8 cellular contexts compared by ENCODE assay signal in genomic region chr20:46689754-46690085, GRCh38. TPM values are rescaled to one million over a fixed set of nuclear protein-coding genes. Genes with fewer than 3 reads are reported as not detected.
DNase-seq lines count a peak whose midpoint lies in the region; ATAC-seq, FAIRE-seq and TF ChIP-seq lines count a peak whose summit lies in the region.

No MANE protein-coding gene starts in this region.

- CTCF ChIA-PET in K562 (lab: Yijun Ruan, JAX; ENCODE audit: low intra/inter-chr PET ratio): no interaction called here

- H3K9me3 Mint-ChIP-seq in memory B cell: no peaks in the 10 kb centered on the region

- ATAC-seq in heart left ventricle (no peak), left cardiac atrium (no peak), K562 (no peak), memory B cell (ENCODE audit: low read depth) (no peak), HG02798 (IDR thresholded peaks at IDR 0.05; ENCODE audit: poor library complexity, unreplicated experiment) (no peak), GM18505 (IDR thresholded peaks at IDR 0.05; ENCODE audit: unreplicated experiment) (no peak)

- no peak for TF ChIP-seq RAD21 in K562 (CRISPR knock-in tag; conservative IDR thresholded peaks at IDR 0.05 in 1 of 2, IDR thresholded peaks at IDR 0.05 in 1 of 2)

- no peaks in the 10 kb centered on the region for H3K9me1 ChIP-seq in K562 (ENCODE audit: control insufficient read depth, insufficient read depth, low read length)

- no peak for FAIRE-seq in K562 (lab: Jason Lieb, UNC)

- H3K9me3 ChIP-seq in heart left ventricle: peaks cover 0 to 3% (median 0%) of the 10 kb centered on the region in 12 donors
- H3K9me3 ChIP-seq in K562 (replicated peaks; ENCODE audit: control insufficient read depth, insufficient read depth, low read depth, low read length): no peaks in the 10 kb centered on the region

- DNase-seq in heart left ventricle (no peak), left cardiac atrium (no peak), K562 (ENCODE audit: extremely low read depth in 1 of 4, low spot score in 3 of 4) (no peak), memory B cell (ENCODE audit: low spot score in 2 of 2) (no peak), NCI-H1930 (lab: John Stamatoyannopoulos, UW) (no peak)

- no TSS peak for BruUV-seq in K562 (replicated peaks; lab: Mats Ljungman, UMichigan)

- POLR2A ChIA-PET in K562 (lab: Yijun Ruan, JAX): interaction anchor here (0.6 to 1.5 kb wide), 8 partner anchors 18 to 1343 kb away, joined by 3 to 7 read pairs (median 3); no protein-coding TSS in a partner anchor

- H3K27me3 ChIP-seq in heart left ventricle (no peaks in the 10 kb centered on the region), K562 (ENCODE audit: control insufficient read depth in 2 of 2, insufficient read depth in 2 of 2, low read length in 2 of 2) (no peaks in the 10 kb centered on the region)

- H3K4me3 Mint-ChIP-seq in memory B cell: peak overlapping the region; percentile 97

- TF ChIP-seq EP300 in K562 (IDR thresholded peaks at IDR 0.05; ENCODE audit: low read length): no peak

- peak overlapping the region; percentile 75 for H2AFZ ChIP-seq in K562 (ENCODE audit: low read depth, low read length)

- H3K27ac Mint-ChIP-seq in memory B cell: peak overlapping the region; percentile 90

- H3K27ac ChIP-seq in heart left ventricle: peak overlapping the region; percentile 75 to 98 (median 92)
- peak overlapping the region; percentile 91 for H3K27ac ChIP-seq in K562 (ENCODE audit: extremely low read depth, low read depth, low read length)
- peak overlapping the region; percentile 75 for H3K27ac ChIP-seq in urinary bladder (ENCODE audit: low read depth)

- peaks cover 32% of the 10 kb centered on the region for H3K4me1 Mint-ChIP-seq in memory B cell

- H3K9ac ChIP-seq in K562 (ENCODE audit: insufficient read depth in 1 of 2, low read depth in 2 of 2, low read length in 2 of 2): peak overlapping the region in 1 of 2 experiments; percentile 87; a peak in 2 of 4 replicates

- H3K4me1 ChIP-seq in heart left ventricle (peaks cover 0 to 36% (median 20%) of the 10 kb centered on the region in 12 donors), K562 (replicated peaks in 1 of 2; ENCODE audit: control insufficient read depth in 2 of 2, insufficient read depth in 2 of 2, low read length in 2 of 2) (peaks cover 5 to 33% of the 10 kb centered on the region in 2 experiments; a peak in 4 of 5 replicates), urinary bladder (ENCODE audit: insufficient read depth) (peaks cover 4% of the 10 kb centered on the region)

- intact Hi-C loops in heart left ventricle (cut with DNase I) (loop anchor here in 3 of 10 donors (2.0 to 10.0 kb wide), 4 partner anchors 117 to 555 kb away; partner anchors contain the start of gene ZNF334 (in 1 of the 3)), left cardiac atrium (cut with DNase I) (no loop called here), K562 (cut with micrococcal nuclease) (no loop called here)

- no peaks in the 10 kb centered on the region for H3K27me3 Mint-ChIP-seq in memory B cell

- H3K79me2 ChIP-seq in K562 (ENCODE audit: control insufficient read depth, insufficient read depth, low read length): peaks cover 43% of the 10 kb centered on the region

- WGBS in heart left ventricle, 4 donors: 0 to 1% (median 1%) methylated on average over 12 of the region's 12 CpGs
- 0% methylated on average over 12 of the region's 12 CpGs for WGBS in K562 (ENCODE audit: insufficient coverage, low coverage, missing lambda C conversion rate)
- WGBS in urinary bladder: under 1% methylated on average over 12 of the region's 12 CpGs

- H3K36me3 ChIP-seq in heart left ventricle (peaks cover 0 to 23% (median 11%) of the 10 kb centered on the region in 9 donors), K562 (ENCODE audit: control insufficient read depth, insufficient read depth, low read length) (peaks cover 21% of the 10 kb centered on the region), urinary bladder (ENCODE audit: insufficient read depth) (no peaks in the 10 kb centered on the region)

- in situ Hi-C loops in K562 (cut with MboI): no loop called here

- no peak for TF ChIP-seq CTCF in heart left ventricle (IDR thresholded peaks at IDR 0.05)
- no peak for TF ChIP-seq CTCF in K562 (IDR thresholded peaks at IDR 0.05 in 2 of 3, conservative IDR thresholded peaks at IDR 0.05 in 1 of 3; ENCODE audit: insufficient read depth in 2 of 3, low read depth in 1 of 3, low read length in 3 of 3)

- H4K20me1 ChIP-seq in K562 (replicated peaks; ENCODE audit: control insufficient read depth, insufficient read depth, low read length): 0 out of 2 replicates have a peak, but pooled peaks cover 3% of the 10 kb centered on the region

- peak overlapping the region; percentile 87 for H3K4me2 ChIP-seq in K562 (ENCODE audit: insufficient read depth, low read length)

- TF ChIP-seq POLR2A in heart left ventricle (IDR thresholded peaks at IDR 0.05) (no peak), K562 (conservative IDR thresholded peaks at IDR 0.05) (peak; percentile 83), GM18505 (IDR thresholded peaks at IDR 0.05; ENCODE audit: borderline replicate concordance, extremely low read depth, insufficient read depth, insufficient read length) (no peak)

- H3K36me3 Mint-ChIP-seq in memory B cell: peaks cover 10% of the 10 kb centered on the region

- peak overlapping the region in 11 of 12 donors; percentile 63 to 92 (median 75) for H3K4me3 ChIP-seq in heart left ventricle
- H3K4me3 ChIP-seq in K562: peak overlapping the region; percentile 40
- H3K4me3 ChIP-seq in urinary bladder (ENCODE audit: low read depth, low read length): peak overlapping the region; percentile 26

RNA-seq across cellular contexts. Expression of gene TP53RK, which starts 0.5 kb away (rescaled TPM):
- total RNA-seq in heart left ventricle (10 to 100 TPM in 1 of 9 donors, 1 to 10 TPM in 8; 5.1 to 10.8 (median 7.9) TPM), left cardiac atrium (1 to 10 TPM; 6.8 to 9.7 TPM), K562 (2014; rRNA removed) (35.1 and 43.5 TPM in 2 replicates), K562 (2014; rRNA removed; fragmentation: Illumina TruSeq; extraction: Trizol) (17.2 and 18.4 TPM in 2 replicates), K562 (2015; rRNA removed; fragmentation: Illumina TruSeq; extraction: Trizol) (16.7 and 18.0 TPM in 2 replicates), K562 (2021) (12.9 and 16.4 TPM in 2 replicates), urinary bladder (21.5 TPM)
- polyA plus RNA-seq in heart left ventricle (1 to 10 TPM; 5.0 to 9.9 TPM), K562 (2011; rRNA removed) (14.4 and 18.3 TPM in 2 replicates), K562 (2014; fragmentation: Illumina TruSeq; extraction: Trizol) (10.7 and 13.2 TPM in 2 replicates), K562 (2014; fragmentation: Nextera tagmentation; extraction: Ambion mirVana) (1 to 10 TPM; 2.9 to 4.2 TPM), K562 (2014; rRNA removed) (18.5 and 24.8 TPM in 2 replicates), urinary bladder (11.8 TPM)
- 8.1 and 13.3 TPM in 2 replicates for total RNA-seq in K562 (2011; cell fraction: chromatin; rRNA removed; ENCODE audit: low replicate concordance)
- total RNA-seq in K562 (2011; cell fraction: nucleolus; rRNA removed): 8.9 and 10.0 TPM in 2 replicates
- total RNA-seq in K562 (2011; cell fraction: nucleoplasm; rRNA removed): 12.8 and 19.0 TPM in 2 replicates
- polyA plus RNA-seq in K562 (2011; cell fraction: cytosol; rRNA removed): 9.9 and 11.6 TPM in 2 replicates
- 5.7 and 7.0 TPM in 2 replicates for polyA plus RNA-seq in K562 (2011; cell fraction: nucleus; rRNA removed)
- polyA plus RNA-seq in K562 (2012): 9.6 and 12.2 TPM in 2 replicates
- polyA minus RNA-seq in K562 (2011; rRNA and poly(A)+ RNA removed): 9.8 and 12.9 TPM in 2 replicates
- 6.1 and 6.4 TPM in 2 replicates for polyA minus RNA-seq in K562 (2011; cell fraction: cytosol; rRNA and poly(A)+ RNA removed)
- polyA minus RNA-seq in K562 (2011; cell fraction: nucleus; rRNA and poly(A)+ RNA removed): 6.5 and 10.7 TPM in 2 replicates

RNA-seq across cellular contexts. Expression of gene SLC2A10, which starts 19.7 kb away (rescaled TPM):
- total RNA-seq in heart left ventricle (1 to 10 TPM; 2.1 to 6.3 (median 3.1) TPM), left cardiac atrium (1 to 10 TPM; 5.6 to 7.7 TPM), K562 (2014; rRNA removed) (0.86 and 1.8 TPM in 2 replicates), K562 (2014; rRNA removed; fragmentation: Illumina TruSeq; extraction: Trizol) (0.06 and 0.07 TPM in 2 replicates), K562 (2015; rRNA removed; fragmentation: Illumina TruSeq; extraction: Trizol) (0.22 and 0.57 TPM in 2 replicates), K562 (2021) (0.16 and 0.58 TPM in 2 replicates), urinary bladder (36.6 TPM)
- polyA plus RNA-seq in heart left ventricle (1 to 10 TPM; 1.4 to 2.4 TPM), K562 (2011; rRNA removed) (0.10 and 0.38 TPM in 2 replicates), K562 (2014; fragmentation: Illumina TruSeq; extraction: Trizol) (0.12 and 0.14 TPM in 2 replicates), K562 (2014; fragmentation: Nextera tagmentation; extraction: Ambion mirVana) (under 1 TPM; 0.01 to 0.08 TPM), K562 (2014; rRNA removed) (0.04 and 0.11 TPM in 2 replicates), urinary bladder (12.0 TPM)
- total RNA-seq in K562 (2011; cell fraction: chromatin; rRNA removed; ENCODE audit: low replicate concordance): 0.21 TPM in 1 of 2 replicates, not detected in the other
- 1.0 and 1.8 TPM in 2 replicates for total RNA-seq in K562 (2011; cell fraction: nucleolus; rRNA removed)
- 1.7 and 1.9 TPM in 2 replicates for total RNA-seq in K562 (2011; cell fraction: nucleoplasm; rRNA removed)
- polyA plus RNA-seq in K562 (2011; cell fraction: cytosol; rRNA removed): 0.22 and 0.33 TPM in 2 replicates
- 1.1 and 1.7 TPM in 2 replicates for polyA plus RNA-seq in K562 (2011; cell fraction: nucleus; rRNA removed)
- polyA plus RNA-seq in K562 (2012): 0.64 and 2.1 TPM in 2 replicates
- polyA minus RNA-seq in K562 (2011; rRNA and poly(A)+ RNA removed): 0.07 and 0.84 TPM in 2 replicates
- 0.82 TPM in 1 of 2 replicates, not detected in the other for polyA minus RNA-seq in K562 (2011; cell fraction: cytosol; rRNA and poly(A)+ RNA removed)
- polyA minus RNA-seq in K562 (2011; cell fraction: nucleus; rRNA and poly(A)+ RNA removed): 1.4 TPM in 1 of 2 replicates, not detected in the other

RNA-seq across cellular contexts. Expression of gene SLC13A3, which starts 38.5 kb away (rescaled TPM):
- total RNA-seq in heart left ventricle: 1 to 10 TPM in 2 of 9 donors, under 1 TPM in 7; 0.13 to 2.6 (median 0.60) TPM
- under 1 TPM; 0.38 to 0.54 TPM for polyA plus RNA-seq in heart left ventricle
- total RNA-seq in left cardiac atrium: 1 to 10 TPM in 1 of 2 donors, under 1 TPM in 1; 0.71 to 2.5 TPM
- total RNA-seq in K562 (2011; cell fraction: chromatin; rRNA removed; ENCODE audit: low replicate concordance): 16.8 and 17.8 TPM in 2 replicates
- total RNA-seq in K562 (2011; cell fraction: nucleolus; rRNA removed): 12.0 and 14.7 TPM in 2 replicates
- total RNA-seq in K562 (2011; cell fraction: nucleoplasm; rRNA removed): 20.2 and 32.4 TPM in 2 replicates
- total RNA-seq in K562 (2014; rRNA removed): 9.9 and 10.0 TPM in 2 replicates
- total RNA-seq in K562 (2014; rRNA removed; fragmentation: Illumina TruSeq; extraction: Trizol): 8.5 and 8.8 TPM in 2 replicates
- 6.4 and 7.1 TPM in 2 replicates for total RNA-seq in K562 (2015; rRNA removed; fragmentation: Illumina TruSeq; extraction: Trizol)
- total RNA-seq in K562 (2021): 14.9 and 16.4 TPM in 2 replicates
- 8.5 and 11.2 TPM in 2 replicates for polyA plus RNA-seq in K562 (2011; rRNA removed)
- polyA plus RNA-seq in K562 (2011; cell fraction: cytosol; rRNA removed): 6.1 and 11.5 TPM in 2 replicates
- polyA plus RNA-seq in K562 (2011; cell fraction: nucleus; rRNA removed): 12.4 and 12.9 TPM in 2 replicates
- 9.8 and 12.8 TPM in 2 replicates for polyA plus RNA-seq in K562 (2012)
- polyA plus RNA-seq in K562 (2014; fragmentation: Illumina TruSeq; extraction: Trizol): 15.0 and 15.7 TPM in 2 replicates
- polyA plus RNA-seq in K562 (2014; fragmentation: Nextera tagmentation; extraction: Ambion mirVana): 1 to 10 TPM; 5.5 to 7.3 TPM
- polyA plus RNA-seq in K562 (2014; rRNA removed): 7.9 and 9.1 TPM in 2 replicates
- 9.0 and 11.4 TPM in 2 replicates for polyA minus RNA-seq in K562 (2011; rRNA and poly(A)+ RNA removed)
- 6.6 and 8.1 TPM in 2 replicates for polyA minus RNA-seq in K562 (2011; cell fraction: cytosol; rRNA and poly(A)+ RNA removed)
- 6.6 and 14.7 TPM in 2 replicates for polyA minus RNA-seq in K562 (2011; cell fraction: nucleus; rRNA and poly(A)+ RNA removed)
- total RNA-seq in urinary bladder: 5.4 TPM
- polyA plus RNA-seq in urinary bladder: 0.77 TPM
